Comparison of ENCODE assay signal across 1 cellular context in the genomic region with DNA sequence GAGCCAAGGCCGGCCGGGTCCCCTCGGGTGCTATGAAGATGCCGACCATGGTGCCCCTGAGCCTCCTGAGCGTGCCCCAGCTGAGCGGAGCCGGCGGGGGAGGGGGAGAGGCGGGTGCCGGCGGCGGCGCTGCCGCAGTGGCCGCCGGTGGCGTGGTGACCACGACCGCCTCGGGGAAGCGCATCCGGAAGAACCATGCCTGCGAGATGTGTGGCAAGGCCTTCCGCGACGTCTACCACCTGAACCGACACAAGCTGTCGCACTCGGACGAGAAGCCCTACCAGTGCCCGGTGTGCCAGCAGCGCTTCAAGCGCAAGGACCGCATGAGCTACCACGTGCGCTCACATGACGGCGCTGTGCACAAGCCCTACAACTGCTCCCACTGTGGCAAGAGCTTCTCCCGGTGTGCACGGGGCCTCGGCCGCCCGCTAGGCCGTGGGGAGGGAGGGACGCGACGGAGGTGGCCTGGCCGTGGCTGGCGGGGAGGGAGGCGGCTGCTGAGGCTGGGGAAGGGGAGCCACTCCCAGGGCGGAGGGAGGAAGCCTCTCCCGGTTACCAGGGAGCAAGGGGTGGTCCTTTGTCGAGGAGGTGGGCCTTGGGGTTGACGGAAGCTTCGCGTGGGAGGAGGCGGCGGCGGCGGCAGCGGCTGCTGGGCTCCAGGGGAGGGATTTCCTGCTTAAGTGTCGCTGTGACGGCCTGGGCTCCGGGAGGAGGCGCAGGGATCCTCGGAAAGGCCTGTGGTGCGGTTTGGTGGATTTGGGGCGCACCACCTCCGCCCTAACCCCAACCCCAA.
TF ChIP-seq lines count a peak whose summit lies in the region.

No MANE protein-coding gene starts in this region.

TF ChIP-seq in H1, 55 proteins besides CTCF, POLR2A, EP300 and RAD21 (continues in another document):
- TF ChIP-seq BCL11A (IDR thresholded peaks at IDR 0.05; ENCODE audit: low read depth in 2 of 2, low read length in 2 of 2), result no peak
- no peak for TF ChIP-seq FOSL1 (IDR thresholded peaks at IDR 0.05; ENCODE audit: insufficient read depth, low read depth, low read length)
- no peak for TF ChIP-seq JUN (IDR thresholded peaks at IDR 0.05; ENCODE audit: low read depth, low read length)
- TF ChIP-seq SIX5 (IDR thresholded peaks at IDR 0.05; ENCODE audit: low read depth, low read length), result no peak
- TF ChIP-seq ATF3 (IDR thresholded peaks at IDR 0.05; ENCODE audit: insufficient read depth, low read depth, low read length), result no peak
- TF ChIP-seq CBX8 (IDR thresholded peaks at IDR 0.05; ENCODE audit: borderline replicate concordance, low read depth, low read length), result no peak
- TF ChIP-seq MAFK (IDR thresholded peaks at IDR 0.05; ENCODE audit: low read depth, low read length), result no peak
- peak; percentile 71; the same call in 1 of the 2 replicates for TF ChIP-seq KDM1A (IDR thresholded peaks at IDR 0.05; ENCODE audit: borderline replicate concordance, low read length)
- 0 out of 2 replicates have a peak, but pooled peaks have one; percentile 20 for TF ChIP-seq TAF1 (IDR thresholded peaks at IDR 0.05; ENCODE audit: low read depth, low read length)
- TF ChIP-seq HDAC2 (IDR thresholded peaks at IDR 0.05; ENCODE audit: borderline replicate concordance in 1 of 2, low read depth in 2 of 2, low read length in 2 of 2), result peak in 1 of 2 experiments; percentile 94; a peak in 1 of 4 replicates
- TF ChIP-seq EZH2 (IDR thresholded peaks at IDR 0.05; ENCODE audit: low read depth, low read length, severe bottlenecking), result no peak
- TF ChIP-seq CEBPB (IDR thresholded peaks at IDR 0.05; ENCODE audit: low read depth, low read length), result 0 out of 2 replicates have a peak, but pooled peaks have one; percentile 6
- TF ChIP-seq, protein P1, sequence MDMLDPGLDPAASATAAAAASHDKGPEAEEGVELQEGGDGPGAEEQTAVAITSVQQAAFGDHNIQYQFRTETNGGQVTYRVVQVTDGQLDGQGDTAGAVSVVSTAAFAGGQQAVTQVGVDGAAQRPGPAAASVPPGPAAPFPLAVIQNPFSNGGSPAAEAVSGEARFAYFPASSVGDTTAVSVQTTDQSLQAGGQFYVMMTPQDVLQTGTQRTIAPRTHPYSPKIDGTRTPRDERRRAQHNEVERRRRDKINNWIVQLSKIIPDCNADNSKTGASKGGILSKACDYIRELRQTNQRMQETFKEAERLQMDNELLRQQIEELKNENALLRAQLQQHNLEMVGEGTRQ (IDR thresholded peaks at IDR 0.05; ENCODE audit: low read length), result peak; percentile 51; the same call in 1 of the 2 replicates
- TF ChIP-seq NANOG (IDR thresholded peaks at IDR 0.05; ENCODE audit: insufficient read depth, low read depth, low read length, poor library complexity, severe bottlenecking), result no peak
- TF ChIP-seq TAF7 (optimal IDR thresholded peaks at IDR 0.05; ENCODE audit: borderline replicate concordance, low read depth, low read length), result peak; percentile 38
- TF ChIP-seq SIN3A (conservative IDR thresholded peaks at IDR 0.05 in 1 of 2, IDR thresholded peaks at IDR 0.05 in 1 of 2; ENCODE audit: low read depth in 1 of 2, low read length in 2 of 2), result peak; percentile 69 to 94; a peak in 2 of 4 replicates
- TF ChIP-seq, protein P2, sequence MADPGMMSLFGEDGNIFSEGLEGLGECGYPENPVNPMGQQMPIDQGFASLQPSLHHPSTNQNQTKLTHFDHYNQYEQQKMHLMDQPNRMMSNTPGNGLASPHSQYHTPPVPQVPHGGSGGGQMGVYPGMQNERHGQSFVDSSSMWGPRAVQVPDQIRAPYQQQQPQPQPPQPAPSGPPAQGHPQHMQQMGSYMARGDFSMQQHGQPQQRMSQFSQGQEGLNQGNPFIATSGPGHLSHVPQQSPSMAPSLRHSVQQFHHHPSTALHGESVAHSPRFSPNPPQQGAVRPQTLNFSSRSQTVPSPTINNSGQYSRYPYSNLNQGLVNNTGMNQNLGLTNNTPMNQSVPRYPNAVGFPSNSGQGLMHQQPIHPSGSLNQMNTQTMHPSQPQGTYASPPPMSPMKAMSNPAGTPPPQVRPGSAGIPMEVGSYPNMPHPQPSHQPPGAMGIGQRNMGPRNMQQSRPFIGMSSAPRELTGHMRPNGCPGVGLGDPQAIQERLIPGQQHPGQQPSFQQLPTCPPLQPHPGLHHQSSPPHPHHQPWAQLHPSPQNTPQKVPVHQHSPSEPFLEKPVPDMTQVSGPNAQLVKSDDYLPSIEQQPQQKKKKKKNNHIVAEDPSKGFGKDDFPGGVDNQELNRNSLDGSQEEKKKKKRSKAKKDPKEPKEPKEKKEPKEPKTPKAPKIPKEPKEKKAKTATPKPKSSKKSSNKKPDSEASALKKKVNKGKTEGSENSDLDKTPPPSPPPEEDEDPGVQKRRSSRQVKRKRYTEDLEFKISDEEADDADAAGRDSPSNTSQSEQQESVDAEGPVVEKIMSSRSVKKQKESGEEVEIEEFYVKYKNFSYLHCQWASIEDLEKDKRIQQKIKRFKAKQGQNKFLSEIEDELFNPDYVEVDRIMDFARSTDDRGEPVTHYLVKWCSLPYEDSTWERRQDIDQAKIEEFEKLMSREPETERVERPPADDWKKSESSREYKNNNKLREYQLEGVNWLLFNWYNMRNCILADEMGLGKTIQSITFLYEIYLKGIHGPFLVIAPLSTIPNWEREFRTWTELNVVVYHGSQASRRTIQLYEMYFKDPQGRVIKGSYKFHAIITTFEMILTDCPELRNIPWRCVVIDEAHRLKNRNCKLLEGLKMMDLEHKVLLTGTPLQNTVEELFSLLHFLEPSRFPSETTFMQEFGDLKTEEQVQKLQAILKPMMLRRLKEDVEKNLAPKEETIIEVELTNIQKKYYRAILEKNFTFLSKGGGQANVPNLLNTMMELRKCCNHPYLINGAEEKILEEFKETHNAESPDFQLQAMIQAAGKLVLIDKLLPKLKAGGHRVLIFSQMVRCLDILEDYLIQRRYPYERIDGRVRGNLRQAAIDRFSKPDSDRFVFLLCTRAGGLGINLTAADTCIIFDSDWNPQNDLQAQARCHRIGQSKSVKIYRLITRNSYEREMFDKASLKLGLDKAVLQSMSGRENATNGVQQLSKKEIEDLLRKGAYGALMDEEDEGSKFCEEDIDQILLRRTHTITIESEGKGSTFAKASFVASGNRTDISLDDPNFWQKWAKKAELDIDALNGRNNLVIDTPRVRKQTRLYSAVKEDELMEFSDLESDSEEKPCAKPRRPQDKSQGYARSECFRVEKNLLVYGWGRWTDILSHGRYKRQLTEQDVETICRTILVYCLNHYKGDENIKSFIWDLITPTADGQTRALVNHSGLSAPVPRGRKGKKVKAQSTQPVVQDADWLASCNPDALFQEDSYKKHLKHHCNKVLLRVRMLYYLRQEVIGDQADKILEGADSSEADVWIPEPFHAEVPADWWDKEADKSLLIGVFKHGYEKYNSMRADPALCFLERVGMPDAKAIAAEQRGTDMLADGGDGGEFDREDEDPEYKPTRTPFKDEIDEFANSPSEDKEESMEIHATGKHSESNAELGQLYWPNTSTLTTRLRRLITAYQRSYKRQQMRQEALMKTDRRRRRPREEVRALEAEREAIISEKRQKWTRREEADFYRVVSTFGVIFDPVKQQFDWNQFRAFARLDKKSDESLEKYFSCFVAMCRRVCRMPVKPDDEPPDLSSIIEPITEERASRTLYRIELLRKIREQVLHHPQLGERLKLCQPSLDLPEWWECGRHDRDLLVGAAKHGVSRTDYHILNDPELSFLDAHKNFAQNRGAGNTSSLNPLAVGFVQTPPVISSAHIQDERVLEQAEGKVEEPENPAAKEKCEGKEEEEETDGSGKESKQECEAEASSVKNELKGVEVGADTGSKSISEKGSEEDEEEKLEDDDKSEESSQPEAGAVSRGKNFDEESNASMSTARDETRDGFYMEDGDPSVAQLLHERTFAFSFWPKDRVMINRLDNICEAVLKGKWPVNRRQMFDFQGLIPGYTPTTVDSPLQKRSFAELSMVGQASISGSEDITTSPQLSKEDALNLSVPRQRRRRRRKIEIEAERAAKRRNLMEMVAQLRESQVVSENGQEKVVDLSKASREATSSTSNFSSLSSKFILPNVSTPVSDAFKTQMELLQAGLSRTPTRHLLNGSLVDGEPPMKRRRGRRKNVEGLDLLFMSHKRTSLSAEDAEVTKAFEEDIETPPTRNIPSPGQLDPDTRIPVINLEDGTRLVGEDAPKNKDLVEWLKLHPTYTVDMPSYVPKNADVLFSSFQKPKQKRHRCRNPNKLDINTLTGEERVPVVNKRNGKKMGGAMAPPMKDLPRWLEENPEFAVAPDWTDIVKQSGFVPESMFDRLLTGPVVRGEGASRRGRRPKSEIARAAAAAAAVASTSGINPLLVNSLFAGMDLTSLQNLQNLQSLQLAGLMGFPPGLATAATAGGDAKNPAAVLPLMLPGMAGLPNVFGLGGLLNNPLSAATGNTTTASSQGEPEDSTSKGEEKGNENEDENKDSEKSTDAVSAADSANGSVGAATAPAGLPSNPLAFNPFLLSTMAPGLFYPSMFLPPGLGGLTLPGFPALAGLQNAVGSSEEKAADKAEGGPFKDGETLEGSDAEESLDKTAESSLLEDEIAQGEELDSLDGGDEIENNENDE (IDR thresholded peaks at IDR 0.05; ENCODE audit: insufficient replicate concordance, low read length), result no peak
- no peak for TF ChIP-seq HDAC6 (IDR thresholded peaks at IDR 0.05; ENCODE audit: low read depth, low read length)
- TF ChIP-seq RNF2 (IDR thresholded peaks at IDR 0.05; ENCODE audit: borderline replicate concordance, low read depth, low read length, missing control alignments, poor library complexity, severe bottlenecking), result no peak
- TF ChIP-seq CREB1 (IDR thresholded peaks at IDR 0.05), result no peak; the same call in 1 of the 2 replicates
- no peak for TF ChIP-seq CBX5 (IDR thresholded peaks at IDR 0.05; ENCODE audit: low read depth, low read length)
- TF ChIP-seq, protein P3, sequence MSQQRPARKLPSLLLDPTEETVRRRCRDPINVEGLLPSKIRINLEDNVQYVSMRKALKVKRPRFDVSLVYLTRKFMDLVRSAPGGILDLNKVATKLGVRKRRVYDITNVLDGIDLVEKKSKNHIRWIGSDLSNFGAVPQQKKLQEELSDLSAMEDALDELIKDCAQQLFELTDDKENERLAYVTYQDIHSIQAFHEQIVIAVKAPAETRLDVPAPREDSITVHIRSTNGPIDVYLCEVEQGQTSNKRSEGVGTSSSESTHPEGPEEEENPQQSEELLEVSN (IDR thresholded peaks at IDR 0.05), result peak; percentile 87
- TF ChIP-seq, protein P4, sequence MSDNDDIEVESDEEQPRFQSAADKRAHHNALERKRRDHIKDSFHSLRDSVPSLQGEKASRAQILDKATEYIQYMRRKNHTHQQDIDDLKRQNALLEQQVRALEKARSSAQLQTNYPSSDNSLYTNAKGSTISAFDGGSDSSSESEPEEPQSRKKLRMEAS (IDR thresholded peaks at IDR 0.05), result peak; percentile 98
- TF ChIP-seq GTF2F1 (IDR thresholded peaks at IDR 0.05; ENCODE audit: borderline replicate concordance, low read depth, low read length), result no peak
- peak; percentile 31; the same call in 1 of the 2 replicates for TF ChIP-seq BACH1 (IDR thresholded peaks at IDR 0.05; ENCODE audit: low read length)
- TF ChIP-seq KDM4A (IDR thresholded peaks at IDR 0.05; ENCODE audit: low read depth, low read length, severe bottlenecking), result no peak
- TF ChIP-seq TEAD4 (IDR thresholded peaks at IDR 0.05; ENCODE audit: low read depth, low read length), result no peak
- TF ChIP-seq TBP (IDR thresholded peaks at IDR 0.05; ENCODE audit: low read depth, low read length), result 0 out of 2 replicates have a peak, but pooled peaks have one; percentile 30
- no peak for TF ChIP-seq NRF1 (IDR thresholded peaks at IDR 0.05; ENCODE audit: low read depth, low read length)
- no peak for TF ChIP-seq SP4 (IDR thresholded peaks at IDR 0.05; ENCODE audit: low read length)
- TF ChIP-seq YY1 (IDR thresholded peaks at IDR 0.05; ENCODE audit: low read depth, low read length), result no peak
- TF ChIP-seq, protein P5, sequence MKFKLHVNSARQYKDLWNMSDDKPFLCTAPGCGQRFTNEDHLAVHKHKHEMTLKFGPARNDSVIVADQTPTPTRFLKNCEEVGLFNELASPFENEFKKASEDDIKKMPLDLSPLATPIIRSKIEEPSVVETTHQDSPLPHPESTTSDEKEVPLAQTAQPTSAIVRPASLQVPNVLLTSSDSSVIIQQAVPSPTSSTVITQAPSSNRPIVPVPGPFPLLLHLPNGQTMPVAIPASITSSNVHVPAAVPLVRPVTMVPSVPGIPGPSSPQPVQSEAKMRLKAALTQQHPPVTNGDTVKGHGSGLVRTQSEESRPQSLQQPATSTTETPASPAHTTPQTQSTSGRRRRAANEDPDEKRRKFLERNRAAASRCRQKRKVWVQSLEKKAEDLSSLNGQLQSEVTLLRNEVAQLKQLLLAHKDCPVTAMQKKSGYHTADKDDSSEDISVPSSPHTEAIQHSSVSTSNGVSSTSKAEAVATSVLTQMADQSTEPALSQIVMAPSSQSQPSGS (IDR thresholded peaks at IDR 0.05; ENCODE audit: low read length), result no peak
- peak; percentile 85 for TF ChIP-seq EGR1 (IDR thresholded peaks at IDR 0.05; ENCODE audit: borderline replicate concordance, low read depth, low read length)
- TF ChIP-seq SP2 (IDR thresholded peaks at IDR 0.05; ENCODE audit: low read length), result no peak
- TF ChIP-seq RXRA (IDR thresholded peaks at IDR 0.05; ENCODE audit: insufficient read depth, low read depth, low read length), result no peak
- no peak for TF ChIP-seq SIRT6 (IDR thresholded peaks at IDR 0.05; ENCODE audit: low read length)
- TF ChIP-seq RBBP5 (IDR thresholded peaks at IDR 0.05; ENCODE audit: borderline replicate concordance, low read depth, low read length), result no peak
- no peak for TF ChIP-seq CHD1 (IDR thresholded peaks at IDR 0.05; ENCODE audit: low read depth, low read length)
- TF ChIP-seq PHF8 (conservative IDR thresholded peaks at IDR 0.05; ENCODE audit: low read depth, low read length), result peak; percentile 26; the same call in 1 of the 2 replicates
- TF ChIP-seq BRCA1 (IDR thresholded peaks at IDR 0.05; ENCODE audit: low read depth, low read length), result no peak
- no peak for TF ChIP-seq RFX5 (IDR thresholded peaks at IDR 0.05; ENCODE audit: borderline replicate concordance, low read depth, low read length)
- TF ChIP-seq SRF (IDR thresholded peaks at IDR 0.05; ENCODE audit: low read depth, low read length), result no peak
- TF ChIP-seq POLR2AphosphoS5 (IDR thresholded peaks at IDR 0.05; ENCODE audit: low read depth, low read length), result 0 out of 2 replicates have a peak, but pooled peaks have one; percentile 49
- no peak for TF ChIP-seq GABPA (IDR thresholded peaks at IDR 0.05; ENCODE audit: borderline replicate concordance, insufficient read depth, low read length)
- no peak for TF ChIP-seq SP1 (IDR thresholded peaks at IDR 0.05; ENCODE audit: low read depth, low read length)
- TF ChIP-seq ZNF274 (IDR thresholded peaks at IDR 0.05; ENCODE audit: borderline replicate concordance, extremely low read depth, low read length), result no peak
- no peak for TF ChIP-seq SUZ12 (IDR thresholded peaks at IDR 0.05; ENCODE audit: low read length)
- no peak for TF ChIP-seq CTBP2 (IDR thresholded peaks at IDR 0.05; ENCODE audit: borderline replicate concordance, insufficient read depth, insufficient read length, low read length)
- no peak for TF ChIP-seq POU5F1 (IDR thresholded peaks at IDR 0.05; ENCODE audit: low read depth, low read length)
- peak; percentile 70 for TF ChIP-seq SAP30 (IDR thresholded peaks at IDR 0.05; ENCODE audit: insufficient read depth, insufficient replicate concordance, low read length)
- 0 out of 2 replicates have a peak, but pooled peaks have one; percentile 31 for TF ChIP-seq KDM5A (IDR thresholded peaks at IDR 0.05; ENCODE audit: low read length)
- TF ChIP-seq CHD2 (IDR thresholded peaks at IDR 0.05; ENCODE audit: low read length), result peak; percentile 29; the same call in 1 of the 2 replicates
- TF ChIP-seq TCF12 (IDR thresholded peaks at IDR 0.05; ENCODE audit: low read depth, low read length), result no peak
- TF ChIP-seq JUND (IDR thresholded peaks at IDR 0.05; ENCODE audit: low read length), result no peak
